In the genomic region with DNA sequence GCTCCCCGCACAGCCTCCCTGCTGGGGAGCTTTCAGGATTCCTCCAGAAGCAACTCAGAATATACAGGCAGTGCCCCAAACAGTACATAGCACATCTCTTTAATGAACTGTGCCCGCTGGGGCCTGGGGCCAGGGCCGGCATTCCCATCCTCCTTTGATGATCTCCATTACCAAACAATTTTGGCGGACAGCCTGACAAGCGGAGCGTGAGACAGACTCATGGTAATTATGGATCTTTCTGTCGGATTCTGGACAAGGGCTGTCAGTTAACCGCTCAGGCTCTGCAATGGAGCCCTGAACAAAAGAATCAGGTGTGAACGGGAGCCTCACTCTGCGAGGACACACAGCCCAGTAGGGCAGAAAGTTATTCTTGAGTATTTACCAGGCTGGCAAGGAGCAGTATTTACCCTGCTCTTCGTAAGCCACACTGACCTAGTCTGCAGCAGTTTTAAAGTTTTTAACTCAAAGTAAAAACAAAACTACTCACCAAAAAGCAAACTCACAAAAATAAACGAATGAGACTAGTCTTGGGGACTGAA, we compare ENCODE assay signal across 1 cellular context.
TF ChIP-seq lines count a peak whose summit lies in the region.

No MANE protein-coding gene starts in this region.

TF ChIP-seq in liver, 16 proteins besides CTCF, POLR2A, EP300 and RAD21 (continued from another document):
- TF ChIP-seq EGR1 (IDR thresholded peaks at IDR 0.05; ENCODE audit: low read depth in 2 of 2): no peak
- TF ChIP-seq HNF4A (conservative IDR thresholded peaks at IDR 0.05): peak; percentile 70 to 80
